Comparison of ENCODE assay signal across 20 cellular contexts in genomic region chr6:73254323-73254722, GRCh38. TPM values are rescaled to one million over a fixed set of nuclear protein-coding genes. Genes with fewer than 3 reads are reported as not detected.
"Had no signal": no experiment of that assay in that cellular context is flagged by ENCODE, and none has a peak within 500 bp of the region (broad histone marks: within the 10 kb centered on the region; RNA-seq: fewer than 3 reads in every experiment).

No MANE protein-coding gene starts in this region.

RNA-seq across cellular contexts. Expression of gene KHDC1L, which starts 29.0 kb away (rescaled TPM):
- total RNA-seq: naive thymus-derived CD8-positive, alpha-beta T cell; omental fat pad; osteocyte; pancreas; posterior vena cava; progenitor cell of endocrine pancreas; psoas muscle; pulmonary artery endothelial cell; renal cortical epithelial cell; right atrium auricular region; right cardiac atrium; right lobe of liver; sciatic nerve; sigmoid colon; skeletal muscle tissue; smooth muscle cell; spleen had no signal
- polyA plus RNA-seq: naive thymus-derived CD8-positive, alpha-beta T cell; neural cell; ovary; psoas muscle; right cardiac atrium; sigmoid colon; small intestine; smooth muscle cell; spleen had no signal
